9 cellular contexts compared by ENCODE assay signal in genomic region chr7:48251766-48252165, GRCh38.
A peak's percentile ranks its signal among the peaks of the same experiment; 100 is the strongest.
DNase-seq lines count a peak whose midpoint lies in the region; ATAC-seq, FAIRE-seq and TF ChIP-seq lines count a peak whose summit lies in the region.
"Had no signal": no experiment of that assay in that cellular context is flagged by ENCODE, and none has a peak within 500 bp of the region (broad histone marks: within the 10 kb centered on the region; RNA-seq: fewer than 3 reads in every experiment).

No MANE protein-coding gene starts in this region.

- H3K9me1 ChIP-seq in endothelial cell of umbilical vein (replicated peaks; ENCODE audit: control insufficient read depth, extremely low read depth, insufficient read depth, low read length) = no peaks in the 10 kb centered on the region

- no peak overlapping the region for H3K9ac ChIP-seq in endothelial cell of umbilical vein (replicated peaks; ENCODE audit: extremely low read depth, insufficient read depth, low read length)

- dilution Hi-C loops in endothelial cell of umbilical vein (cut with MboI; ENCODE audit: extremely low pct_ligation_motif_present, low sequenced_read_pairs) = no loop called here

- H3K9me3 ChIP-seq in endothelial cell of umbilical vein (replicated peaks; ENCODE audit: control insufficient read depth, insufficient read depth, low read length) = no peaks in the 10 kb centered on the region
- H3K9me3 ChIP-seq in left lung = no peaks in the 10 kb centered on the region
- H3K9me3 ChIP-seq: Peyer's patch, prostate gland had no signal

- DNase-seq in endothelial cell of umbilical vein (ENCODE audit: low read depth, low spot score) (no peak), left lung (no peak), NCI-H2171 (lab: John Stamatoyannopoulos, UW) (no peak), posterior cingulate gyrus (no peak)
- DNase-seq: Peyer's patch had no signal

- POLR2A ChIA-PET in endothelial cell of umbilical vein (lab: Charles Lee) = no interaction called here

- H3K4me3 ChIP-seq in endothelial cell of umbilical vein (replicated peaks in 1 of 3; ENCODE audit: insufficient read depth in 1 of 3, low read depth in 1 of 3, low read length in 3 of 3) = no peak overlapping the region
- H3K4me3 ChIP-seq in left lung = no peak overlapping the region
- H3K4me3 ChIP-seq: Peyer's patch, prostate gland had no signal

- no peaks in the 10 kb centered on the region for H3K27me3 ChIP-seq in endothelial cell of umbilical vein (ENCODE audit: control insufficient read depth in 2 of 2, insufficient read depth in 2 of 2, low read length in 2 of 2)
- H3K27me3 ChIP-seq in left lung = no peaks in the 10 kb centered on the region
- H3K27me3 ChIP-seq: Peyer's patch had no signal

- no TSS peak for BruUV-seq in endothelial cell of umbilical vein (replicated peaks; lab: Mats Ljungman, UMichigan)

- no peak overlapping the region for H3K4me2 ChIP-seq in endothelial cell of umbilical vein (ENCODE audit: insufficient read depth, low read length)

- no peaks in the 10 kb centered on the region for H3K79me2 ChIP-seq in endothelial cell of umbilical vein (ENCODE audit: control insufficient read depth, insufficient read depth, low read length)

- no peak for TF ChIP-seq POLR2A in endothelial cell of umbilical vein (IDR thresholded peaks at IDR 0.05; ENCODE audit: low read depth, low read length)

- CTCF ChIA-PET in endothelial cell of umbilical vein (lab: Charles Lee) = interaction anchor here (0.9 to 2.8 kb wide), 4 partner anchors 10 to 48 kb away, joined by 3 to 8 read pairs (median 4); no protein-coding TSS in a partner anchor

- H2AFZ ChIP-seq in endothelial cell of umbilical vein (ENCODE audit: low read depth, low read length) = no peak overlapping the region

- TF ChIP-seq CTCF in endothelial cell of umbilical vein (IDR thresholded peaks at IDR 0.05; ENCODE audit: extremely low read depth in 1 of 2, insufficient read depth in 1 of 2, low read depth in 1 of 2, low read length in 2 of 2) (no peak), left lung (IDR thresholded peaks at IDR 0.05) (no peak)

- ATAC-seq in GM18868 (IDR thresholded peaks at IDR 0.05; ENCODE audit: unreplicated experiment) (peak; percentile 93), GM21515 (IDR thresholded peaks at IDR 0.05; ENCODE audit: unreplicated experiment) (peak; percentile 92), HG03175 (IDR thresholded peaks at IDR 0.05; ENCODE audit: unreplicated experiment) (peak; percentile 91), left lung (no peak)

- intact Hi-C loops in endothelial cell of umbilical vein (cut with micrococcal nuclease) = loop anchor here (5.0 kb wide), 1 partner anchor 164 kb away; the partner anchor contains the start of gene UPP1
- intact Hi-C loops in left lung (cut with DNase I) = no loop called here
- intact Hi-C loops in posterior cingulate gyrus (cut with DNase I) = no loop called here

- no peak for FAIRE-seq in endothelial cell of umbilical vein (lab: Jason Lieb, UNC)

- H3K36me3 ChIP-seq in endothelial cell of umbilical vein (ENCODE audit: control insufficient read depth in 2 of 2, extremely low read depth in 1 of 2, insufficient read depth in 2 of 2, low read length in 2 of 2) (no peaks in the 10 kb centered on the region), left lung (no peaks in the 10 kb centered on the region)
- H3K36me3 ChIP-seq: Peyer's patch, prostate gland had no signal

- H3K4me1 ChIP-seq in endothelial cell of umbilical vein (ENCODE audit: control insufficient read depth, extremely low read depth, insufficient read depth, low read length) (peaks cover 29% of the 10 kb centered on the region), left lung (peaks cover 0 to 4% of the 10 kb centered on the region in 2 donors)
- H3K4me1 ChIP-seq: Peyer's patch, prostate gland had no signal

- H3K27ac ChIP-seq in endothelial cell of umbilical vein (ENCODE audit: insufficient read depth, low read depth, low read length) (no peak overlapping the region), left lung (no peak overlapping the region)
- H3K27ac ChIP-seq: Peyer's patch, prostate gland had no signal

- no peaks in the 10 kb centered on the region for H4K20me1 ChIP-seq in endothelial cell of umbilical vein (replicated peaks; ENCODE audit: control insufficient read depth, extremely low read depth, insufficient read depth, low read length)

TF ChIP-seq in endothelial cell of umbilical vein, 7 proteins besides CTCF, POLR2A, EP300 and RAD21:
- TF ChIP-seq MAX (IDR thresholded peaks at IDR 0.05; ENCODE audit: insufficient read depth, insufficient read length) (no peak), MYC (IDR thresholded peaks at IDR 0.05; ENCODE audit: low read depth, low read length) (no peak), FOS (IDR thresholded peaks at IDR 0.05; ENCODE audit: borderline replicate concordance, insufficient read depth, low read length) (peak; percentile 46), JUN (IDR thresholded peaks at IDR 0.05; ENCODE audit: borderline replicate concordance, insufficient read depth, insufficient read length, low read depth) (peak; percentile 12), EZH2 (IDR thresholded peaks at IDR 0.05; ENCODE audit: borderline replicate concordance, low read depth, low read length, severe bottlenecking) (no peak), GATA2 (IDR thresholded peaks at IDR 0.05; ENCODE audit: insufficient read depth, insufficient read length, low read depth, low read length) (no peak)
